In the genomic region with DNA sequence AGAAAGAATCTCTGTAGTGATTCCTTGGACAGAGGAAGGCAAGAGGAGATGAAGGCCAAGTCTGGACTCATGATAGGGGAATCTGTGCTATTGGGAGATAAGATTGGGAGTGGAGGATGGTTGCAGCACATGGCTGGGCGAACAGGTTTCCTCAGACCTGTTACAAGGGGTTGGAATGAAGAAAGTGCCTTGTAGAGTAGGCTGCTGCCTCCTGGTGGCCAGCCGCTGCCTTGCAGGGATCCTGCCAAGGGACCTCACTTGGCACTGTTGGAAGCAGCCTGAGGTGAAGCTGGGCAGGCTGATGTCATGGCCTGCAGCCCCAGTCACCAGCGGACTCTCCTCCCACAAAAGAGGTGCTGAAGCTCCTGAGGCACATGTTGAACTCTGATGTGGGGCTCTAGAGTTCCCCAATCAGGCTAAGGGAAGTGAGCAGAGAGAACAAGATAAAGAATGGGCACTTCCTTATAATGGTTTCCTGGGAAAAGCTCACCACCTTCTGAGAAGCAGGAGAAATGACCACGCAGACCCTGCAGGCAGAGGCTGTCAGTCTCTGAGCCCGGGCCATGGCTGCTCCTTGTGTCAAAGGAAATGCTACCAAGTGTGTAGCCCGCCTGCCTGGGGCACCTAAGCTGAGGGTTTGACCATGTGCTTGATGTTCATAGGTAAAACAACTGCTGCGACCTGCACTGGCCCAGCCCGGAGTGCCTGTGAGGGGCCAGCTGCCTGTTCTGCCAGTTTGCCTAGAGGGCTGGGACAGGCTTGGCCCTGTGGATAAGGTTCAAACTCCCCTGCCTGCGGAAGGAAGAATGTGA, we compare ENCODE assay signal across 8 cellular contexts. TPM values are rescaled to one million over a fixed set of nuclear protein-coding genes. Genes with fewer than 3 reads are reported as not detected.
DNase-seq lines count a peak whose midpoint lies in the region; ATAC-seq and TF ChIP-seq lines count a peak whose summit lies in the region.

No MANE protein-coding gene starts in this region.

- H3K27me3 ChIP-seq in effector memory CD4-positive, alpha-beta T cell (replicated peaks; ENCODE audit: control insufficient read depth, insufficient read depth, low read length, poor library complexity, severe bottlenecking): no peaks in the 10 kb centered on the region

- CTCF ChIA-PET in activated CD8-positive, alpha-beta T cell treated with anti-CD3 and anti-CD28 coated beads, Interleukin-2, amount 10 ng/mL, durations not matched to agents 7 days and 5 days (lab: Charles Lee): interaction anchor here (0.9 to 11.0 kb wide), 30 partner anchors 8 to 1053 kb away, joined by 3 to 238 read pairs (median 5); partner anchors contain the start of genes DCAF1, MANF and RBM15B

- no peak overlapping the region for H3K4me3 ChIP-seq in effector memory CD4-positive, alpha-beta T cell (ENCODE audit: insufficient read depth, low read depth, low read length, poor library complexity, severe bottlenecking)

- H3K9me3 ChIP-seq in effector memory CD4-positive, alpha-beta T cell (ENCODE audit: control insufficient read depth, low read length): no peaks in the 10 kb centered on the region

- H3K4me1 Mint-ChIP-seq in HFFc6 (ENCODE audit: low read depth): peaks cover 40% of the 10 kb centered on the region
- H3K4me1 Mint-ChIP-seq in activated CD8-positive, alpha-beta T cell treated with anti-CD3 and anti-CD28 coated beads, Interleukin-2, amount 10 ng/mL, durations not matched to agents 7 days and 5 days (ENCODE audit: low read depth): peaks cover 56% of the 10 kb centered on the region

- no peaks in the 10 kb centered on the region for H3K36me3 Mint-ChIP-seq in HFFc6 (ENCODE audit: low read depth)
- peaks cover 23% of the 10 kb centered on the region for H3K36me3 Mint-ChIP-seq in activated CD8-positive, alpha-beta T cell treated with anti-CD3 and anti-CD28 coated beads, Interleukin-2, amount 10 ng/mL, durations not matched to agents 7 days and 5 days (ENCODE audit: low read depth)

- POLR2A ChIA-PET in activated CD8-positive, alpha-beta T cell treated with anti-CD3 and anti-CD28 coated beads, Interleukin-2, amount 10 ng/mL, durations not matched to agents 7 days and 5 days (lab: Charles Lee): interaction anchor here (0.9 to 3.8 kb wide), 6 partner anchors 12 to 1053 kb away, joined by 3 to 33 read pairs (median 3); partner anchors contain the start of gene DCAF1

- H3K36me3 ChIP-seq in effector memory CD4-positive, alpha-beta T cell (ENCODE audit: control insufficient read depth, insufficient read depth, low read length): no peaks in the 10 kb centered on the region

- no peaks in the 10 kb centered on the region for H3K9me3 Mint-ChIP-seq in HFFc6
- H3K9me3 Mint-ChIP-seq in activated CD8-positive, alpha-beta T cell treated with anti-CD3 and anti-CD28 coated beads, Interleukin-2, amount 10 ng/mL, durations not matched to agents 7 days and 5 days (ENCODE audit: insufficient read depth): no peaks in the 10 kb centered on the region

- peak; percentile 8 for ATAC-seq in activated CD8-positive, alpha-beta T cell treated with anti-CD3 and anti-CD28 coated beads, Interleukin-2, amount 10 ng/mL, durations not matched to agents 7 days and 5 days
- no peak for ATAC-seq in HG03280 (IDR thresholded peaks at IDR 0.05; ENCODE audit: unreplicated experiment)

- DNase-seq in CMK (ENCODE audit: low read depth): peak; percentile 93
- DNase-seq in HFFc6: peak; percentile 83
- peak; percentile 89 for DNase-seq in NCI-H82 (lab: John Stamatoyannopoulos, UW)
- DNase-seq in activated CD8-positive, alpha-beta T cell treated with anti-CD3 and anti-CD28 coated beads, Interleukin-2, amount 10 ng/mL, durations not matched to agents 7 days and 5 days: peak; percentile 86
- DNase-seq in effector memory CD4-positive, alpha-beta T cell: peak; percentile 56 to 74 (median 66)
- DNase-seq in medulla oblongata (ENCODE audit: extremely low spot score): peak; percentile 77
- DNase-seq in stimulated activated CD8-positive, alpha-beta memory T cell treated with anti-CD3 and anti-CD28 coated beads, Interleukin-12 subunit alpha, Interleukin-12 subunit beta, amount 100 ng/mL, for 24 hours (ENCODE audit: extremely low read depth): peak; percentile 56

- H3K27ac Mint-ChIP-seq in HFFc6: peak overlapping the region; percentile 62
- peak overlapping the region; percentile 82 for H3K27ac Mint-ChIP-seq in activated CD8-positive, alpha-beta T cell treated with anti-CD3 and anti-CD28 coated beads, Interleukin-2, amount 10 ng/mL, durations not matched to agents 7 days and 5 days

- H3K27me3 Mint-ChIP-seq in HFFc6 (ENCODE audit: insufficient read depth): peaks cover 2% of the 10 kb centered on the region
- no peaks in the 10 kb centered on the region for H3K27me3 Mint-ChIP-seq in activated CD8-positive, alpha-beta T cell treated with anti-CD3 and anti-CD28 coated beads, Interleukin-2, amount 10 ng/mL, durations not matched to agents 7 days and 5 days (ENCODE audit: low read depth)

- peak; percentile 98 for TF ChIP-seq CTCF in HFFc6 (IDR thresholded peaks at IDR 0.05)

- peak overlapping the region; percentile 81 for H3K27ac ChIP-seq in effector memory CD4-positive, alpha-beta T cell (ENCODE audit: insufficient read depth, low read length, poor library complexity, severe bottlenecking)

- H3K4me3 Mint-ChIP-seq in HFFc6: no peak overlapping the region
- peak overlapping the region; percentile 73 for H3K4me3 Mint-ChIP-seq in activated CD8-positive, alpha-beta T cell treated with anti-CD3 and anti-CD28 coated beads, Interleukin-2, amount 10 ng/mL, durations not matched to agents 7 days and 5 days

- H3K4me1 ChIP-seq in effector memory CD4-positive, alpha-beta T cell (ENCODE audit: control insufficient read depth, insufficient read depth, low read length, poor library complexity, severe bottlenecking): peaks cover 47% of the 10 kb centered on the region

RNA-seq across cellular contexts. Expression of gene TEX264, which starts 1.6 kb away (rescaled TPM):
- 10 to 100 TPM; 39.2 to 56.3 (median 42.2) TPM for total RNA-seq in HFFc6 (2021; fragmentation: NEBNext Ultra II Directional; extraction: Animal tissue kit (Norgen Biotek cat#: 25700))
- 10 to 100 TPM; 62.6 to 65.0 TPM for total RNA-seq in activated CD8-positive, alpha-beta T cell treated with anti-CD3 and anti-CD28 coated beads, Interleukin-2, amount 10 ng/mL, durations not matched to agents 7 days and 5 days

RNA-seq across cellular contexts. Expression of gene GRM2, which starts 37.4 kb away (rescaled TPM):
- total RNA-seq in HFFc6 (2021; fragmentation: NEBNext Ultra II Directional; extraction: Animal tissue kit (Norgen Biotek cat#: 25700)): under 1 TPM in 1 of 6 experiments, not detected in 5; 0.02 TPM
- total RNA-seq in activated CD8-positive, alpha-beta T cell treated with anti-CD3 and anti-CD28 coated beads, Interleukin-2, amount 10 ng/mL, durations not matched to agents 7 days and 5 days: 1 to 10 TPM; 1.1 to 1.7 TPM
